ENCODE assay signal across 22 cellular contexts in the genomic region with DNA sequence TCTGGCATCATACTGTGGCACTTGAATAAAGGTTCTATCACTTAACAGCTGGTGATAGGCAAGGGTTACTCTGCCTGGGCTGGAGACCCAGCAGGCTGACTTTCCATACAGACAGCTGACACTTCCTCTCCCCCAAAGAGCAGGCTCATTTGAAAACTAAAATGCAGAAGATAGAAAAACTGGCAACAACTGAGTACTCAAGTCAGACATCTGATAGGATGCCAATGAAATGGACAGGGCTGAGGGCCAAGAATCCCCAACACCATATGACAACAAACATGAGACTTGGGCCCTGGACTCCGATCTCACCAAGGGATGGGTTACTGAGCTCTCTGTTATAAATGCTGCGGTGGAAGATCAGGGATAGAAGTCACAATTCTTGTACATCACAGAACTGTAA.
"Had no signal": no experiment of that assay in that cellular context is flagged by ENCODE, and none has a peak within 500 bp of the region (broad histone marks: within the 10 kb centered on the region; RNA-seq: fewer than 3 reads in every experiment).

No MANE protein-coding gene starts in this region.

- DNase-seq: activated B cell treated with CpG ODN at 0.5 μM for 24 hours; activated CD4-positive, alpha-beta memory T cell treated with anti-CD3 and anti-CD28 coated beads for 36 hours; activated CD4-positive, alpha-beta T cell treated with anti-CD3 and anti-CD28 coated beads for 1 hour; activated CD4-positive, alpha-beta T cell treated with anti-CD3 and anti-CD28 coated beads, Interleukin-2, amount 10 ng/mL, durations not matched to agents 24 days and 14 days; activated gamma-delta T cell; activated naive CD4-positive, alpha-beta T cell treated with anti-CD3 and anti-CD28 coated beads for 36 hours; activated T-cell treated with anti-CD3 and anti-CD28 coated beads for 4 hours; activated T-cell treated with anti-CD3 and anti-CD28 coated beads, Interleukin-2, amount 50 U/mL, for 48 hours; Kasumi-1; KBM-7; NCI-H1048; NCI-H1417; NCI-H2029; NCI-H345; NCI-H524; NCI-H748 treated with DMSO at 0.1 percent for 48 hours; NK-92 treated with Interleukin-12 subunit alpha and Interleukin-12 subunit beta, amount 100 ng/mL, for 24 hours; PC-9; SIG-M5; T-helper 17 cell; T-helper 9 cell had no signal

- ATAC-seq: activated T-helper 17 cell treated with anti-CD3 and anti-CD28 coated beads, Interleukin-2, amount 50 U/mL, for 72 hours; T-helper 17 cell had no signal
